In the genomic region with DNA sequence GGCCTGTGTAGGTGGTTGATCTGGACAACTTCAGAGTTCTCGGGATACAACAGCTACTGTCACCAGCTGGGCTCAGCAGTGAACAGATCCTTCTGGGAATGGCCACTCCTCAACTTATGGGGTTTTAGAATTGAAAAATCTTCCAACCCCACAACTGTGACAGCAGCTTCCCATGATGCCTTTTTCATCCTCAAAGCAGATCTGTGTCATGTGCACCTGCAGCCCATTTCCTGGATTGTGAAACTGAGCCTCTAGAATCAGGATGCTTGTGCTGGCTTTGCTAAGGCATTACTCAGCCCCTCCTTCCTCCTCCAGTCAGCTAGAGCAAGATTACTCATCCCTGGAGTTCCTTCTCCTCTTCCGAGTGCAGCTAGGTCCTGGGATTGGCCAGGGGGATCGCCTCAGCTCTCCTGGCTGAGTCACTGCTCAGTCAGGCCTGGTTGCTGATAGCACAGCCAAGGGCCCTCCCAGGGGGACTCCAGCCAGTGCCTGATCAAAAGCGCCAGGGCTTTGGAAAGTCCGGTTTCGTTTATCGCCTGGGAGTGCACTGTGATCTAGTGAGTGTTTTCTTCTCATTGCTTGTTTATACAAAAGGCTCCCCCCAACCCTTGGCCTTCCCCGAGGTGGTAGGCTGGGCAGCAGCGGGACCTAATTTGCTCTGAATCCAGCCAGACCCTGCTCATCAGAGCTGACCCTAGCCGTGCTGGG, we compare ENCODE assay signal across 8 cellular contexts. TPM values are rescaled to one million over a fixed set of nuclear protein-coding genes. Genes with fewer than 3 reads are reported as not detected.
DNase-seq lines count a peak whose midpoint lies in the region; ATAC-seq and TF ChIP-seq lines count a peak whose summit lies in the region.

No MANE protein-coding gene starts in this region.

- peak; percentile 46 for TF ChIP-seq RAD21 in SK-N-SH (IDR thresholded peaks at IDR 0.05; ENCODE audit: low read length)

- H3K4me3 ChIP-seq in SK-N-SH (ENCODE audit: low read depth in 2 of 2, low read length in 1 of 2) (peak overlapping the region; percentile 30 to 54), ovary (no peak overlapping the region), tibial nerve (peak overlapping the region in 3 of 4 donors; percentile 8 to 38 (median 24))

- peaks cover 14% of the 10 kb centered on the region for H4K20me1 ChIP-seq in SK-N-SH (ENCODE audit: insufficient read depth)

- H3K4me1 ChIP-seq in SK-N-SH (ENCODE audit: control insufficient read depth in 1 of 2, insufficient read depth in 2 of 2, low read depth in 1 of 2, low read length in 1 of 2) (peaks cover 22 to 47% of the 10 kb centered on the region in 2 experiments), ovary (ENCODE audit: insufficient read depth) (peaks cover 21% of the 10 kb centered on the region), tibial nerve (peaks cover 0 to 63% (median 33%) of the 10 kb centered on the region in 4 donors)

- H2AFZ ChIP-seq in SK-N-SH (ENCODE audit: low read depth) = peak overlapping the region; percentile 87

- H3K27me3 ChIP-seq in SK-N-SH (ENCODE audit: insufficient read depth) (no peaks in the 10 kb centered on the region), ovary (no peaks in the 10 kb centered on the region), tibial nerve (no peaks in the 10 kb centered on the region)

- intact Hi-C loops in ovary (cut with DNase I) = loop anchor here in 2 of 4 donors (5.0 to 10.0 kb wide), 2 partner anchors 47 to 1699 kb away; a partner anchor contains a TSS

- H3K27me3 Mint-ChIP-seq in activated naive CD4-positive, alpha-beta T cell treated with anti-CD3 and anti-CD28 coated beads, Interleukin-2, amount 50 U/mL, for 24 hours = no peaks in the 10 kb centered on the region

- 4% methylated on average over 9 of the region's 10 CpGs for WGBS in SK-N-SH (ENCODE audit: low lambda C conversion rate)
- WGBS in ovary, 3 donors = 7 to 11% (median 8%) methylated on average over 9 to 10 of the region's 10 CpGs
- 12 to 13% methylated on average over 10 of the region's 10 CpGs for WGBS in tibial nerve, 2 donors

- peak; percentile 72 to 74; a peak in 2 of 4 replicates for TF ChIP-seq EP300 in SK-N-SH (IDR thresholded peaks at IDR 0.05; ENCODE audit: borderline replicate concordance in 1 of 2, low read depth in 1 of 2, low read length in 1 of 2)
- no peak for TF ChIP-seq EP300 in ovary (IDR thresholded peaks at IDR 0.05)
- peak; percentile 33 to 91 for TF ChIP-seq EP300 in tibial nerve (IDR thresholded peaks at IDR 0.05)

- DNase-seq in GM10266 (ENCODE audit: extremely low spot score) (peak; percentile 83), NCI-H1092 treated with DMSO at 0.1 percent for 48 hours (lab: John Stamatoyannopoulos, UW) (peak; percentile 54), SK-N-SH (peak; percentile 94), glomerular endothelial cell (ENCODE audit: extremely low read depth, low read depth, low spot score) (peak; percentile 98), ovary (peak; percentile 93 to 97 (median 94)), tibial nerve (ENCODE audit: low spot score in 2 of 2) (peak; percentile 90 to 93)

- POLR2A ChIA-PET in SK-N-SH (lab: Yijun Ruan, JAX) = interaction anchor here (0.7 to 1.9 kb wide), 11 partner anchors 9 to 51 kb away, joined by 3 to 6 read pairs (median 4); no protein-coding TSS in a partner anchor

- H3K9me2 ChIP-seq in SK-N-SH = no peaks in the 10 kb centered on the region

- H3F3A ChIP-seq in SK-N-SH (replicated peaks; ENCODE audit: insufficient read depth) = no peaks in the 10 kb centered on the region

- H3K9me3 ChIP-seq in SK-N-SH (no peaks in the 10 kb centered on the region), ovary (no peaks in the 10 kb centered on the region), tibial nerve (no peaks in the 10 kb centered on the region)

- TF ChIP-seq POLR2A in ovary (IDR thresholded peaks at IDR 0.05) = no peak
- peak in 1 of 2 donors; percentile 41 for TF ChIP-seq POLR2A in tibial nerve (IDR thresholded peaks at IDR 0.05)

- peak overlapping the region; percentile 35 for H3K27ac Mint-ChIP-seq in activated naive CD4-positive, alpha-beta T cell treated with anti-CD3 and anti-CD28 coated beads, Interleukin-2, amount 50 U/mL, for 24 hours

- peak; percentile 41 for ATAC-seq in HG02678 (IDR thresholded peaks at IDR 0.05; ENCODE audit: unreplicated experiment)

- H3K36me3 ChIP-seq in SK-N-SH (replicated peaks in 1 of 2; ENCODE audit: control insufficient read depth in 1 of 2, insufficient read depth in 2 of 2, low read length in 1 of 2) (no peaks in the 10 kb centered on the region), ovary (no peaks in the 10 kb centered on the region), tibial nerve (no peaks in the 10 kb centered on the region)

- H3K4me2 ChIP-seq in SK-N-SH = peak overlapping the region; percentile 77

- H3K27ac ChIP-seq in SK-N-SH (ENCODE audit: low read depth in 2 of 2, low read length in 1 of 2) (peak overlapping the region; percentile 60 to 81), ovary (peak overlapping the region; percentile 47 to 78), tibial nerve (peak overlapping the region; percentile 74 to 97 (median 85))

- no peaks in the 10 kb centered on the region for H3K36me3 Mint-ChIP-seq in activated naive CD4-positive, alpha-beta T cell treated with anti-CD3 and anti-CD28 coated beads, Interleukin-2, amount 50 U/mL, for 24 hours

- H3K9me3 Mint-ChIP-seq in activated naive CD4-positive, alpha-beta T cell treated with anti-CD3 and anti-CD28 coated beads, Interleukin-2, amount 50 U/mL, for 24 hours = no peaks in the 10 kb centered on the region

- H3K4me1 Mint-ChIP-seq in activated naive CD4-positive, alpha-beta T cell treated with anti-CD3 and anti-CD28 coated beads, Interleukin-2, amount 50 U/mL, for 24 hours = peaks cover 44% of the 10 kb centered on the region

- H3K79me2 ChIP-seq in SK-N-SH (ENCODE audit: insufficient read depth) = peaks cover 22% of the 10 kb centered on the region

- H3K9ac ChIP-seq in SK-N-SH = peak overlapping the region; percentile 57; the same call in 1 of the 2 replicates

- peak overlapping the region; percentile 81 for H3K4me3 Mint-ChIP-seq in activated naive CD4-positive, alpha-beta T cell treated with anti-CD3 and anti-CD28 coated beads, Interleukin-2, amount 50 U/mL, for 24 hours

- CTCF ChIA-PET in SK-N-SH (lab: Yijun Ruan, JAX) = interaction anchor here (0.6 to 32.6 kb wide), 19 partner anchors 8 to 278 kb away, joined by 3 to 873 read pairs (median 6); a partner anchor contains a TSS

- no peak for TF ChIP-seq CTCF in GM10266 (IDR thresholded peaks at IDR 0.05; ENCODE audit: control insufficient read depth, insufficient read depth, low read depth, missing control alignments)
- no peak for TF ChIP-seq CTCF in SK-N-SH (IDR thresholded peaks at IDR 0.05)
- TF ChIP-seq CTCF in ovary (IDR thresholded peaks at IDR 0.05) = no peak
- TF ChIP-seq CTCF in tibial nerve (IDR thresholded peaks at IDR 0.05) = peak in 1 of 5 experiments; percentile 30

TF ChIP-seq in SK-N-SH, 30 proteins besides CTCF, POLR2A, EP300 and RAD21 (continues in another document):
- peak; percentile 82 for TF ChIP-seq GATA2 (CRISPR knock-in tag; IDR thresholded peaks at IDR 0.05)
- TF ChIP-seq, protein P1, sequence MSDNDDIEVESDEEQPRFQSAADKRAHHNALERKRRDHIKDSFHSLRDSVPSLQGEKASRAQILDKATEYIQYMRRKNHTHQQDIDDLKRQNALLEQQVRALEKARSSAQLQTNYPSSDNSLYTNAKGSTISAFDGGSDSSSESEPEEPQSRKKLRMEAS (IDR thresholded peaks at IDR 0.05; ENCODE audit: low read depth) = peak; percentile 92
- TF ChIP-seq TCF12 (IDR thresholded peaks at IDR 0.05) = peak; percentile 86
- peak; percentile 60; the same call in 1 of the 2 replicates for TF ChIP-seq RXRA (IDR thresholded peaks at IDR 0.05; ENCODE audit: borderline replicate concordance, low read depth)
- TF ChIP-seq JUND (IDR thresholded peaks at IDR 0.05) = peak; percentile 97
- 0 out of 2 replicates have a peak, but pooled peaks have one; percentile 10 for TF ChIP-seq TEAD4 (IDR thresholded peaks at IDR 0.05; ENCODE audit: borderline replicate concordance, insufficient read depth)
- peak; percentile 88 for TF ChIP-seq TAF1 (IDR thresholded peaks at IDR 0.05; ENCODE audit: borderline replicate concordance, low read depth, low read length)
- peak; percentile 76; the same call in 1 of the 2 replicates for TF ChIP-seq POLR2AphosphoS5 (IDR thresholded peaks at IDR 0.05; ENCODE audit: low read depth, low read length)
- TF ChIP-seq, protein P2, sequence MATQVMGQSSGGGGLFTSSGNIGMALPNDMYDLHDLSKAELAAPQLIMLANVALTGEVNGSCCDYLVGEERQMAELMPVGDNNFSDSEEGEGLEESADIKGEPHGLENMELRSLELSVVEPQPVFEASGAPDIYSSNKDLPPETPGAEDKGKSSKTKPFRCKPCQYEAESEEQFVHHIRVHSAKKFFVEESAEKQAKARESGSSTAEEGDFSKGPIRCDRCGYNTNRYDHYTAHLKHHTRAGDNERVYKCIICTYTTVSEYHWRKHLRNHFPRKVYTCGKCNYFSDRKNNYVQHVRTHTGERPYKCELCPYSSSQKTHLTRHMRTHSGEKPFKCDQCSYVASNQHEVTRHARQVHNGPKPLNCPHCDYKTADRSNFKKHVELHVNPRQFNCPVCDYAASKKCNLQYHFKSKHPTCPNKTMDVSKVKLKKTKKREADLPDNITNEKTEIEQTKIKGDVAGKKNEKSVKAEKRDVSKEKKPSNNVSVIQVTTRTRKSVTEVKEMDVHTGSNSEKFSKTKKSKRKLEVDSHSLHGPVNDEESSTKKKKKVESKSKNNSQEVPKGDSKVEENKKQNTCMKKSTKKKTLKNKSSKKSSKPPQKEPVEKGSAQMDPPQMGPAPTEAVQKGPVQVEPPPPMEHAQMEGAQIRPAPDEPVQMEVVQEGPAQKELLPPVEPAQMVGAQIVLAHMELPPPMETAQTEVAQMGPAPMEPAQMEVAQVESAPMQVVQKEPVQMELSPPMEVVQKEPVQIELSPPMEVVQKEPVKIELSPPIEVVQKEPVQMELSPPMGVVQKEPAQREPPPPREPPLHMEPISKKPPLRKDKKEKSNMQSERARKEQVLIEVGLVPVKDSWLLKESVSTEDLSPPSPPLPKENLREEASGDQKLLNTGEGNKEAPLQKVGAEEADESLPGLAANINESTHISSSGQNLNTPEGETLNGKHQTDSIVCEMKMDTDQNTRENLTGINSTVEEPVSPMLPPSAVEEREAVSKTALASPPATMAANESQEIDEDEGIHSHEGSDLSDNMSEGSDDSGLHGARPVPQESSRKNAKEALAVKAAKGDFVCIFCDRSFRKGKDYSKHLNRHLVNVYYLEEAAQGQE (IDR thresholded peaks at IDR 0.05; ENCODE audit: low read depth, low read length) = peak; percentile 54; the same call in 1 of the 2 replicates
- TF ChIP-seq EZH2phosphoT487 (IDR thresholded peaks at IDR 0.05; ENCODE audit: borderline replicate concordance, low read depth) = no peak
- peak; percentile 80 for TF ChIP-seq NFIC (IDR thresholded peaks at IDR 0.05; ENCODE audit: borderline replicate concordance)

RNA-seq across cellular contexts. Expression of a gene that starts 2.4 kb away (rescaled TPM):
- polyA plus RNA-seq in SK-N-SH (2012; rRNA removed) (22.1 and 28.2 TPM in 2 replicates), ovary (10 to 100 TPM; 25.6 to 33.7 TPM)
- polyA plus RNA-seq in SK-N-SH (2012; cell fraction: cytosol; rRNA removed) = 14.9 and 17.7 TPM in 2 replicates
- polyA plus RNA-seq in SK-N-SH (2012; cell fraction: nucleus; rRNA removed) = 60.5 and 67.4 TPM in 2 replicates
- total RNA-seq in glomerular endothelial cell (45.5 and 207 TPM in 2 replicates), ovary (100 to 1,000 TPM in 1 of 7 donors, 10 to 100 TPM in 6; 19.9 to 144 (median 57.1) TPM), tibial nerve (100 to 1,000 TPM; 170 to 202 (median 172) TPM)
